ENCODE assay signal across 1 cellular context in genomic region chr17:28675980-28676379, GRCh38.
A peak's percentile ranks its signal among the peaks of the same experiment; 100 is the strongest.
TF ChIP-seq lines count a peak whose summit lies in the region.

No MANE protein-coding gene starts in this region.

TF ChIP-seq in K562, 482 proteins besides CTCF, POLR2A, EP300 and RAD21:
- no peak for TF ChIP-seq POLR3A (IDR thresholded peaks at IDR 0.05; ENCODE audit: borderline replicate concordance, extremely low read depth, insufficient read depth, insufficient read length)
- TF ChIP-seq ATF3 (IDR thresholded peaks at IDR 0.05) = no peak
- no peak for TF ChIP-seq ATF3 (CRISPR knock-in tag; conservative IDR thresholded peaks at IDR 0.05)
- TF ChIP-seq ZSCAN29 (IDR thresholded peaks at IDR 0.05) = no peak
- TF ChIP-seq SMC3 (conservative IDR thresholded peaks at IDR 0.05; ENCODE audit: insufficient read depth, low read depth, low read length) = 0 out of 2 replicates have a peak, but pooled peaks have one; percentile 11
- TF ChIP-seq NR4A1 (CRISPR knock-in tag; IDR thresholded peaks at IDR 0.05) = no peak
- no peak for TF ChIP-seq NR4A1 (tag; IDR thresholded peaks at IDR 0.05)
- no peak for TF ChIP-seq KHSRP (IDR thresholded peaks at IDR 0.05)
- peak; percentile 85 for TF ChIP-seq ZNF239 (CRISPR knock-in tag; IDR thresholded peaks at IDR 0.05)
- TF ChIP-seq NFXL1 (CRISPR knock-in tag; IDR thresholded peaks at IDR 0.05) = no peak
- TF ChIP-seq E2F8 (IDR thresholded peaks at IDR 0.05; ENCODE audit: low read depth, partially characterized antibody) = no peak
